9 cellular contexts compared by ENCODE assay signal in the genomic region with DNA sequence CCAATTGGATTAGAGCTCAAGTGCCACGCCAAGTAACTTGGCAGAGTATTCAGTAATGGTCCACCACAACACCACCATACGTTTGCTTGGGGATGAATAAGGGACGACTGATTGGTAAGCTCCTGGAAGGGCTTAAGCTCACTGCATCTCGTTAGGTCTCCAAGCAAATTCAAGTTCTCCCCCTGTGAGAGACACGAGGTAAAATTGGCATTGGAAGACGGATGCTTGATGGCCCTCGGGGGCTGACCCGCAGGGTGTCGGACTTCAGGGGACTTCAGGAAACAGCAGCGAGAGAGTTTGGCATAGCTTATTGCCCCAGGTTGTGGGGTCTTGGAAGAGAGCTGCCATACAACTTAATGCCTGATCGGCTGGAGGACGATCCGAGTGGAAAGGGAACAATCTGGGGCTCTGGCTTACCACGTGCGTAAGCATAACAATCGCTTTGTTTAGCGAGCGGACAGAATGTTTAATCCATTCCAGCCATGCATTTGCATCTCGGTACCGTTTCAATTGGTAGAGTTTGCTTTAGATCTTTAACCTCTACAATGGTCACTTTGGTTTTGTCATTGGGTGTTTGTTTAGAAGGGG. TPM values are rescaled to one million over a fixed set of nuclear protein-coding genes. Genes with fewer than 3 reads are reported as not detected.
DNase-seq lines count a peak whose midpoint lies in the region; ATAC-seq, FAIRE-seq and TF ChIP-seq lines count a peak whose summit lies in the region.
"Had no signal": no experiment of that assay in that cellular context is flagged by ENCODE, and none has a peak within 500 bp of the region (broad histone marks: within the 10 kb centered on the region; RNA-seq: fewer than 3 reads in every experiment).

No MANE protein-coding gene starts in this region.

- H3K4me2 ChIP-seq in osteoblast (ENCODE audit: insufficient read depth, low read length) = peak overlapping the region; percentile 93

- peaks cover 88% of the 10 kb centered on the region for H3K9me3 ChIP-seq in NT2/D1 (ENCODE audit: insufficient read depth, low read length)
- H3K9me3 ChIP-seq in osteoblast (ENCODE audit: low read depth, low read length) = peaks cover 18% of the 10 kb centered on the region
- H3K9me3 ChIP-seq in pancreas = no peaks in the 10 kb centered on the region

- ATAC-seq in pancreas (no peak), GM18498 (IDR thresholded peaks at IDR 0.05; ENCODE audit: unreplicated experiment) (no peak)

- H3K79me2 ChIP-seq in osteoblast (ENCODE audit: insufficient read depth, low read length) = peaks cover 86% of the 10 kb centered on the region

- H2AFZ ChIP-seq in osteoblast (ENCODE audit: low read length) = no peak overlapping the region
- H2AFZ ChIP-seq: parathyroid adenoma had no signal

- DNase-seq in GM12865 (ENCODE audit: low read depth) (peak; percentile 39), NT2/D1 (ENCODE audit: low read depth, low spot score) (no peak), coronary artery (ENCODE audit: low spot score) (no peak), osteoblast (ENCODE audit: insufficient read length, low spot score, missing footprints) (no peak), pancreas (no peak), DMS114 treated with DMSO at 0.1 percent for 48 hours (lab: John Stamatoyannopoulos, UW; ENCODE audit: unreplicated experiment) (no peak)

- peaks cover 92% of the 10 kb centered on the region for H3K36me3 ChIP-seq in NT2/D1 (ENCODE audit: insufficient read depth, insufficient read length, low read length)
- H3K36me3 ChIP-seq in osteoblast (ENCODE audit: insufficient read depth, low read length) = peaks cover 88% of the 10 kb centered on the region
- peaks cover 8 to 79% (median 66%) of the 10 kb centered on the region in 3 donors for H3K36me3 ChIP-seq in pancreas

- H3K4me3 ChIP-seq in GM12865 (ENCODE audit: low read depth, low read length) = peak overlapping the region; percentile 90
- H3K4me3 ChIP-seq in NT2/D1 (ENCODE audit: insufficient read length, low read depth) = peak overlapping the region; percentile 98
- H3K4me3 ChIP-seq in coronary artery = peak overlapping the region; percentile 95
- peak overlapping the region; percentile 92 for H3K4me3 ChIP-seq in osteoblast (ENCODE audit: insufficient read depth, low read length)
- no peak overlapping the region for H3K4me3 ChIP-seq in pancreas

- H3K27me3 ChIP-seq in NT2/D1 (ENCODE audit: insufficient read depth, insufficient read length) (no peaks in the 10 kb centered on the region), osteoblast (ENCODE audit: insufficient read depth, low read length) (no peaks in the 10 kb centered on the region), pancreas (no peaks in the 10 kb centered on the region)

- H4K20me1 ChIP-seq in osteoblast (ENCODE audit: insufficient read depth, low read length) = peaks cover 91% of the 10 kb centered on the region

- WGBS in pancreas, 2 donors = 82 to 87% methylated on average over 20 of the region's 20 CpGs

- intact Hi-C loops in pancreas (cut with DNase I) = no loop called here

- TF ChIP-seq CTCF in GM12865 (IDR thresholded peaks at IDR 0.05; ENCODE audit: insufficient read depth, low read depth, low read length, missing control alignments) (no peak), coronary artery (IDR thresholded peaks at IDR 0.05) (no peak), osteoblast (IDR thresholded peaks at IDR 0.05; ENCODE audit: extremely low read depth, low read depth, low read length) (no peak), pancreas (IDR thresholded peaks at IDR 0.05) (no peak)

- no peak overlapping the region for H3K27ac ChIP-seq in coronary artery
- H3K27ac ChIP-seq in osteoblast (ENCODE audit: low read depth, low read length) = no peak overlapping the region
- no peak overlapping the region for H3K27ac ChIP-seq in pancreas
- H3K27ac ChIP-seq: parathyroid adenoma had no signal

- H3K4me1 ChIP-seq in NT2/D1 (ENCODE audit: insufficient read depth, insufficient read length) = no peaks in the 10 kb centered on the region
- H3K4me1 ChIP-seq in osteoblast (ENCODE audit: insufficient read depth, low read length) = peaks cover 49% of the 10 kb centered on the region
- peaks cover 0 to 13% (median 0%) of the 10 kb centered on the region in 3 donors for H3K4me1 ChIP-seq in pancreas

- FAIRE-seq in pancreas (lab: Jason Lieb, UNC) = no peak
- FAIRE-seq: HTR-8/SVneo had no signal

- no peak overlapping the region for H3K9ac ChIP-seq in NT2/D1 (ENCODE audit: insufficient read length, low read depth)
- H3K9ac ChIP-seq: parathyroid adenoma had no signal

RNA-seq across cellular contexts. Expression of a gene that starts 4.8 kb away (rescaled TPM):
- total RNA-seq in osteoblast (56.6 and 61.5 TPM in 2 replicates), pancreas (10 to 100 TPM in 2 of 6 donors, 1 to 10 TPM in 4; 5.9 to 15.7 (median 7.2) TPM)
- 1 to 10 TPM; 4.3 to 6.2 TPM for polyA plus RNA-seq in pancreas

Comparison
In these comparisons a context has a peak if more than half of its experiments do, and no peak if none do; other contexts are left out.
1. H3K4me3 ChIP-seq: peak in GM12865 (single experiment), NT2/D1 (single experiment), coronary artery (single experiment) and osteoblast (single experiment); none in pancreas (0 of 4).